In genomic region chr10:7817576-7817975, GRCh38 we compare ENCODE assay signal across 1 cellular context.
TF ChIP-seq lines count a peak whose summit lies in the region.

No MANE protein-coding gene starts in this region.

TF ChIP-seq in endothelial cell of umbilical vein, 7 proteins besides CTCF, POLR2A, EP300 and RAD21 (continued from another document):
- no peak for TF ChIP-seq EZH2 (IDR thresholded peaks at IDR 0.05; ENCODE audit: borderline replicate concordance, low read depth, low read length, severe bottlenecking)
- TF ChIP-seq POLR2AphosphoS5 (IDR thresholded peaks at IDR 0.05; ENCODE audit: insufficient read depth, low read depth, low read length), result no peak
- no peak for TF ChIP-seq FOS (IDR thresholded peaks at IDR 0.05; ENCODE audit: borderline replicate concordance, insufficient read depth, low read length)
- TF ChIP-seq GATA2 (IDR thresholded peaks at IDR 0.05; ENCODE audit: insufficient read depth, insufficient read length, low read depth, low read length), result no peak
